Comparison of ENCODE assay signal across 22 cellular contexts in genomic region chr6:116015560-116015959, GRCh38. TPM values are rescaled to one million over a fixed set of nuclear protein-coding genes. Genes with fewer than 3 reads are reported as not detected.
DNase-seq lines count a peak whose midpoint lies in the region; ATAC-seq, FAIRE-seq and TF ChIP-seq lines count a peak whose summit lies in the region.
"Had no signal": no experiment of that assay in that cellular context is flagged by ENCODE, and none has a peak within 500 bp of the region (broad histone marks: within the 10 kb centered on the region; RNA-seq: fewer than 3 reads in every experiment).

No MANE protein-coding gene starts in this region.

- H4K20me1 ChIP-seq in GM12878 (ENCODE audit: control insufficient read depth, insufficient read depth): no peaks in the 10 kb centered on the region

- SMC1A ChIA-PET in GM12878 (lab: Charles Lee; ENCODE audit: uncharacterized antibody, unreplicated experiment): interaction anchor here (1.8 to 6.8 kb wide), 3 partner anchors 71 to 97 kb away, joined by 4 to 101 read pairs (median 46); no protein-coding TSS in a partner anchor

- intact Hi-C loops in GM12878 (cut with micrococcal nuclease; ENCODE audit: unreplicated experiment): loop anchor here (10.0 kb wide), 2 partner anchors 239 to 649 kb away; partner anchors contain the start of genes TSPYL4 and ZUP1
- intact Hi-C loops in tibial artery (cut with DNase I; ENCODE audit: low total_unique reads): no loop called here
- intact Hi-C loops in aorta (cut with DNase I): loop anchor here in 1 of 2 donors (5.0 kb wide), 1 partner anchor 47 kb away; the partner anchor contains the start of gene FRK

- TF ChIP-seq RAD21 in GM12878 (IDR thresholded peaks at IDR 0.05; ENCODE audit: insufficient read depth, low read depth, low read length): no peak
- TF ChIP-seq RAD21 in liver (IDR thresholded peaks at IDR 0.05): no peak

- H3K4me3 ChIP-seq in GM12878: no peak overlapping the region
- H3K4me3 ChIP-seq in liver (ENCODE audit: low read depth in 1 of 3, low read length in 3 of 3): no peak overlapping the region
- no peak overlapping the region for H3K4me3 ChIP-seq in tibial artery
- H3K4me3 ChIP-seq in aorta (ENCODE audit: low read length in 2 of 2): no peak overlapping the region
- H3K4me3 ChIP-seq: GM23248, ovary, uterus had no signal

- H2AFZ ChIP-seq in GM12878 (ENCODE audit: control insufficient read depth, low read depth, low read length): 0 out of 2 replicates have a peak overlapping the region, but pooled peaks have one; percentile 1
- H2AFZ ChIP-seq: GM23248 had no signal

- H3K36me3 ChIP-seq in GM12878 (ENCODE audit: control insufficient read depth in 2 of 2, insufficient read depth in 2 of 2, low read length in 1 of 2) (no peaks in the 10 kb centered on the region), liver (ENCODE audit: control insufficient read depth in 4 of 4, insufficient read depth in 3 of 4, low read depth in 1 of 4, low read length in 3 of 4) (no peaks in the 10 kb centered on the region), tibial artery (no peaks in the 10 kb centered on the region), aorta (ENCODE audit: control insufficient read depth in 1 of 2, insufficient read depth in 2 of 2, low read length in 1 of 2) (no peaks in the 10 kb centered on the region)
- H3K36me3 ChIP-seq: ovary, uterus had no signal

- TF ChIP-seq CTCF in GM12878 (IDR thresholded peaks at IDR 0.05 in 2 of 3, conservative IDR thresholded peaks at IDR 0.05 in 1 of 3; ENCODE audit: control insufficient read depth in 2 of 3, extremely low read depth in 1 of 3, insufficient read depth in 1 of 3, low read depth in 3 of 3, low read length in 3 of 3) (no peak), liver (IDR thresholded peaks at IDR 0.05; ENCODE audit: low read depth, low read length, missing input control) (no peak), tibial artery (IDR thresholded peaks at IDR 0.05) (no peak), GM10248 (IDR thresholded peaks at IDR 0.05; ENCODE audit: control extremely low read depth, extremely low read depth, low read depth, missing control alignments) (no peak)

- FAIRE-seq in GM18507 (lab: Jason Lieb, UNC) (peak; percentile 56), GM12878 (lab: Jason Lieb, UNC) (peak; percentile 57)

- no peak for ATAC-seq in GM12878
- no peak for ATAC-seq in aorta (ENCODE audit: low FRiP score)
- ATAC-seq: activated CD8-positive, alpha-beta T cell treated with anti-CD3 and anti-CD28 coated beads for 36 hours had no signal

- no TSS peak for BruUV-seq in GM12878 (replicated peaks; lab: Mats Ljungman, UMichigan)

- DNase-seq in GM18507 (ENCODE audit: extremely low spot score, insufficient read length, low read depth) (no peak), GM12878 (ENCODE audit: low read depth, low spot score) (no peak), tibial artery (no peak), GM10248 (ENCODE audit: extremely low spot score) (no peak), aorta (no peak), dermis blood vessel endothelial cell (no peak)
- DNase-seq: activated CD8-positive, alpha-beta T cell treated with anti-CD3 and anti-CD28 coated beads for 36 hours; CD4-positive, alpha-beta T cell; DMS153; effector CD8-positive, alpha-beta T cell; GM23248; islet precursor cell; KBM-7; NCI-H1417; NCI-H2081 treated with DMSO at 0.1 percent for 48 hours; NCI-H226; ovary; RPMI8226; uterus had no signal

- H3K4me1 ChIP-seq in GM12878 (ENCODE audit: control insufficient read depth, insufficient read depth, low read length) (peaks cover 78% of the 10 kb centered on the region), liver (ENCODE audit: control insufficient read depth in 4 of 4, insufficient read depth in 4 of 4, low read length in 3 of 4) (peaks cover 17 to 87% (median 80%) of the 10 kb centered on the region in 4 donors), tibial artery (peaks cover 0 to 94% (median 42%) of the 10 kb centered on the region in 4 donors), aorta (ENCODE audit: control insufficient read depth in 1 of 2, insufficient read depth in 2 of 2, low read length in 2 of 2) (peaks cover 4 to 30% of the 10 kb centered on the region in 2 donors)
- H3K4me1 ChIP-seq: uterus had no signal

- POLR2A ChIA-PET in GM12878 (lab: Charles Lee) (interaction anchor here (0.9 kb wide), 1 partner anchor 76 kb away, joined by 3 read pairs; no protein-coding TSS in a partner anchor), GM10248 (lab: Yijun Ruan, JAX) (no interaction called here)

- no peak overlapping the region for H3K9ac ChIP-seq in GM12878 (ENCODE audit: control insufficient read depth, insufficient read depth, low read length)
- H3K9ac ChIP-seq in liver (ENCODE audit: low read depth in 1 of 2, low read length in 2 of 2): no peak overlapping the region
- H3K9ac ChIP-seq: GM23248 had no signal

- CTCF ChIA-PET in GM12878 (lab: Yijun Ruan, JAX) (interaction anchor here (1.6 to 7.8 kb wide), 3 partner anchors 66 to 88 kb away, joined by 3 to 106 read pairs (median 59); partner anchors contain the start of gene NT5DC1), GM10248 (lab: Yijun Ruan, JAX) (interaction anchor here (0.9 to 1.0 kb wide), 2 partner anchors 8 to 54 kb away, joined by 3 read pairs; no protein-coding TSS in a partner anchor)

- H3K27me3 ChIP-seq in GM12878 (replicated peaks in 1 of 2; ENCODE audit: control insufficient read depth in 2 of 2, insufficient read depth in 2 of 2, low read length in 1 of 2) (no peaks in the 10 kb centered on the region), liver (ENCODE audit: control insufficient read depth in 4 of 4, insufficient read depth in 4 of 4, low read length in 3 of 4) (no peaks in the 10 kb centered on the region), tibial artery (no peaks in the 10 kb centered on the region), aorta (ENCODE audit: control insufficient read depth in 1 of 2, insufficient read depth in 2 of 2, low read length in 1 of 2) (no peaks in the 10 kb centered on the region)
- H3K27me3 ChIP-seq: ovary, uterus had no signal

- H3K27ac ChIP-seq in GM12878 (ENCODE audit: control insufficient read depth, insufficient read depth) (peak overlapping the region; percentile 50), liver (ENCODE audit: low read depth in 1 of 2, low read length in 2 of 2) (peak overlapping the region in 1 of 2 donors; percentile 2), tibial artery (peak overlapping the region; percentile 33 to 69), aorta (ENCODE audit: low read depth in 1 of 2, low read length in 2 of 2) (peak overlapping the region in 1 of 2 donors; percentile 14)
- H3K27ac ChIP-seq: epithelial cell of prostate, GM23248, ovary, uterus had no signal

- no peak overlapping the region for H3K4me2 ChIP-seq in GM12878 (ENCODE audit: control insufficient read depth, insufficient read depth)

- TF ChIP-seq EP300 in GM12878 (IDR thresholded peaks at IDR 0.05; ENCODE audit: borderline replicate concordance in 1 of 2, control insufficient read depth in 1 of 2, low read depth in 2 of 2, low read length in 2 of 2): no peak

- H3K9me3 ChIP-seq in GM12878 (replicated peaks; ENCODE audit: control insufficient read depth, insufficient read depth, low read length): no peaks in the 10 kb centered on the region; the same call in 1 of the 3 replicates
- H3K9me3 ChIP-seq in liver (ENCODE audit: control insufficient read depth in 4 of 4, low read length in 3 of 4): no peaks in the 10 kb centered on the region
- H3K9me3 ChIP-seq in tibial artery: no peaks in the 10 kb centered on the region
- no peaks in the 10 kb centered on the region for H3K9me3 ChIP-seq in aorta (ENCODE audit: control insufficient read depth, low read length)
- H3K9me3 ChIP-seq: ovary, uterus had no signal

- RAD21 ChIA-PET in GM12878 (lab: Charles Lee; ENCODE audit: unreplicated experiment): interaction anchor here (2.6 to 5.3 kb wide), 2 partner anchors 72 to 82 kb away, joined by 25 to 102 read pairs; no protein-coding TSS in a partner anchor

- peaks cover 1% of the 10 kb centered on the region; the same call in 1 of the 2 replicates for H3K79me2 ChIP-seq in GM12878 (ENCODE audit: control insufficient read depth, insufficient read depth, low read length)

- no peak for TF ChIP-seq POLR2A in GM12878 (IDR thresholded peaks at IDR 0.05; ENCODE audit: low read depth, low read length)

- in situ Hi-C loops in GM12878 (cut with MboI): no loop called here

TF ChIP-seq in GM12878, 131 proteins besides CTCF, POLR2A, EP300 and RAD21 (continues in another document):
- peak in 1 of 2 experiments; percentile 12; a peak in 1 of 4 replicates for TF ChIP-seq IKZF2 (IDR thresholded peaks at IDR 0.05)

TF ChIP-seq in liver, 16 proteins besides CTCF, POLR2A, EP300 and RAD21 (continues in another document):
- TF ChIP-seq HNF4A (conservative IDR thresholded peaks at IDR 0.05) (peak; percentile 34 to 81), RXRA (IDR thresholded peaks at IDR 0.05) (peak; percentile 47 to 87), NR2F2 (IDR thresholded peaks at IDR 0.05) (no peak), JUND (IDR thresholded peaks at IDR 0.05) (peak in 1 of 2 donors; percentile 40), YY1 (IDR thresholded peaks at IDR 0.05) (peak; percentile 10), GABPA (IDR thresholded peaks at IDR 0.05 in 1 of 2, conservative IDR thresholded peaks at IDR 0.05 in 1 of 2) (no peak), TAF1 (conservative IDR thresholded peaks at IDR 0.05) (no peak), HNF4G (IDR thresholded peaks at IDR 0.05) (no peak), SP1 (IDR thresholded peaks at IDR 0.05) (peak; percentile 13)

RNA-seq across cellular contexts. Expression of gene FRK, which starts 45.1 kb away (rescaled TPM):
- 5.7 and 5.9 TPM in 2 replicates for total RNA-seq in GM12878 (2013; cell fraction: nucleolus; rRNA removed)
- total RNA-seq in GM12878 (2014; rRNA removed) (1.4 and 1.7 TPM in 2 replicates), GM12878 (2014; rRNA removed; fragmentation: Illumina TruSeq; extraction: Trizol) (1.8 and 1.9 TPM in 2 replicates), GM12878 (2021) (1.6 and 1.7 TPM in 2 replicates), liver (10 to 100 TPM in 1 of 2 donors, 1 to 10 TPM in 1; 5.7 to 26.8 TPM), aorta (10 to 100 TPM in 1 of 2 donors, 1 to 10 TPM in 1; 9.3 to 18.3 TPM), dermis blood vessel endothelial cell (0.05 and 0.17 TPM in 2 replicates)
- 0.26 TPM for polyA plus RNA-seq in GM12878 (2011; ENCODE audit: low read depth)
- polyA plus RNA-seq in GM12878 (2011; rRNA removed) (2.4 and 3.6 TPM in 2 replicates), GM12878 (2014; fragmentation: Illumina TruSeq; extraction: Trizol) (1.3 and 1.7 TPM in 2 replicates), GM12878 (2014; fragmentation: Nextera tagmentation; extraction: Ambion mirVana) (under 1 TPM; 0.29 to 0.32 TPM), GM12878 (2014; rRNA removed) (1.1 and 1.2 TPM in 2 replicates), GM12878 (2016; fragmentation: Nextera tagmentation; extraction: Ambion mirVana) (under 1 TPM; 0.59 to 0.63 TPM), liver (1 to 10 TPM; 3.6 to 4.9 TPM), aorta (1 to 10 TPM; 1.8 to 2.8 TPM)
- polyA plus RNA-seq in GM12878 (2011; cell fraction: cytosol; rRNA removed): 0.72 and 0.75 TPM in 2 replicates
- polyA plus RNA-seq in GM12878 (2011; cell fraction: nucleus; rRNA removed): 4.7 and 5.6 TPM in 2 replicates
- polyA plus RNA-seq in GM12878 (2012): 0.31 and 0.79 TPM in 2 replicates
- 3.4 and 4.3 TPM in 2 replicates for polyA minus RNA-seq in GM12878 (2011; rRNA and poly(A)+ RNA removed)
- 1.2 and 1.4 TPM in 2 replicates for polyA minus RNA-seq in GM12878 (2011; cell fraction: cytosol; rRNA and poly(A)+ RNA removed)
- 5.4 and 8.6 TPM in 2 replicates for polyA minus RNA-seq in GM12878 (2011; cell fraction: nucleus; rRNA and poly(A)+ RNA removed)
- total RNA-seq: CD4-positive, alpha-beta T cell had no signal
- polyA plus RNA-seq: neural cell had no signal
